In the genomic region with DNA sequence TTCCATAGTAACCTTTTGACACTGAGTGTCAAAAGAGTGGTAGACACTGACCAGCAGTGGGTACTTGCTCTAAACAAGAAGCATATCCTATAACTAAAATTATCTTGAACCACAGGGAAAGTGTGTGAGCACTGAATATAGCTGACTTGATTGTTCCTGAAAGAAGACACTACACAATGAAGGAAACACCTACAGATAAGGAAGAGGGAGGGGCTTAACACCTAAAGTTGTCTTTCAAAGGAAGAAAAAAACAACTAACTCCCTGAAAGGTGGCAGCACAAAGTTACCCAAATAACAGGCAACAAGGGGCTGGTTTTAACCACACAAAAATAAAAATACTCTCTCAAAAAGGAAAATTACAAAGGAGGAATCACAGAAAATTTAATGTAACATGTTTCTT, we compare ENCODE assay signal across 23 cellular contexts. TPM values are rescaled to one million over a fixed set of nuclear protein-coding genes. Genes with fewer than 3 reads are reported as not detected.
DNase-seq lines count a peak whose midpoint lies in the region; ATAC-seq and TF ChIP-seq lines count a peak whose summit lies in the region.
"Had no signal": no experiment of that assay in that cellular context is flagged by ENCODE, and none has a peak within 500 bp of the region (broad histone marks: within the 10 kb centered on the region; RNA-seq: fewer than 3 reads in every experiment).

No MANE protein-coding gene starts in this region.

- H2AFZ ChIP-seq in H9 (ENCODE audit: low read length) (no peak overlapping the region), PC-3 (ENCODE audit: low read length) (no peak overlapping the region)

- no peaks in the 10 kb centered on the region for H3F3A ChIP-seq in PC-3 (ENCODE audit: low read length, unreplicated experiment)

- H3K36me3 Mint-ChIP-seq in H9 (ENCODE audit: insufficient read depth in 1 of 3, low read depth in 3 of 3), result no peaks in the 10 kb centered on the region; a peak in 1 of 7 replicates
- no peaks in the 10 kb centered on the region for H3K36me3 Mint-ChIP-seq in neural crest cell (ENCODE audit: low read depth)
- H3K36me3 Mint-ChIP-seq: CD4-positive, CD25-positive, alpha-beta regulatory T cell had no signal

- no peak overlapping the region for H3K14ac ChIP-seq in H9 (ENCODE audit: insufficient read depth, low read length)

- H2AK5ac ChIP-seq in H9 (ENCODE audit: insufficient read length, low read length), result no peak overlapping the region

- H3K9me2 ChIP-seq in PC-3 (replicated peaks; ENCODE audit: low read length), result no peaks in the 10 kb centered on the region

- BruUV-seq in PC-3 (replicated peaks; lab: Mats Ljungman, UMichigan), result no TSS peak

- H2BK12ac ChIP-seq in H9 (ENCODE audit: insufficient read length, low read depth, low read length), result no peak overlapping the region

- no peak overlapping the region for H2BK5ac ChIP-seq in H9 (ENCODE audit: insufficient read length, low read length)

- H3K79me2 ChIP-seq in H9 (ENCODE audit: insufficient read depth, low read length) (peaks cover 33% of the 10 kb centered on the region; the same call in 1 of the 2 replicates), PC-3 (ENCODE audit: low read length) (peaks cover 70% of the 10 kb centered on the region)

- H4K8ac ChIP-seq in H9 (replicated peaks; ENCODE audit: insufficient read length, low read depth, low read length), result no peak overlapping the region

- TF ChIP-seq CTCF in H9 (conservative IDR thresholded peaks at IDR 0.05) (no peak), PC-3 (conservative IDR thresholded peaks at IDR 0.05; ENCODE audit: low read depth, low read length) (no peak), neural crest cell (conservative IDR thresholded peaks at IDR 0.05) (no peak)

- CTCF ChIA-PET in PC-3 (lab: Charles Lee), result no interaction called here

- no peak for ATAC-seq in PC-3
- no peak for ATAC-seq in GM19467 (IDR thresholded peaks at IDR 0.05; ENCODE audit: unreplicated experiment)
- ATAC-seq: SK-N-SH treated with all-trans-retinoic acid at 6 μM for 48 hours had no signal

- H4K91ac ChIP-seq in H9 (ENCODE audit: insufficient read length, low read depth, low read length), result no peak overlapping the region

- no peaks in the 10 kb centered on the region for H3K36me3 ChIP-seq in PC-3 (ENCODE audit: low read depth, low read length)
- no peaks in the 10 kb centered on the region for H3K36me3 ChIP-seq in iPS-15b (ENCODE audit: control insufficient read depth, insufficient read depth, low read length)
- H3K36me3 ChIP-seq: BE2C, Peyer's patch had no signal

- no peak overlapping the region for H2BK15ac ChIP-seq in H9 (ENCODE audit: low read depth, low read length)

- H2BK20ac ChIP-seq in H9 (ENCODE audit: low read depth, low read length, poor library complexity, severe bottlenecking), result no peak overlapping the region

- H3K4me2 ChIP-seq in H9 (ENCODE audit: insufficient read depth, insufficient read length, low read length) (peak overlapping the region; percentile 97), PC-3 (ENCODE audit: low read length) (peak overlapping the region; percentile 88)

- no peaks in the 10 kb centered on the region for H4K20me1 ChIP-seq in H9 (ENCODE audit: control insufficient read depth, insufficient read depth, insufficient read length)
- H4K20me1 ChIP-seq in PC-3 (ENCODE audit: low read length), result peaks cover 27% of the 10 kb centered on the region; the same call in 1 of the 2 replicates

- H2BK120ac ChIP-seq in H9 (ENCODE audit: low read depth, low read length, poor library complexity, severe bottlenecking), result no peak overlapping the region

- H4K5ac ChIP-seq in H9 (ENCODE audit: insufficient read length, low read depth, low read length), result no peak overlapping the region

- H3K4me1 Mint-ChIP-seq in H9, result peaks cover 55 to 58% of the 10 kb centered on the region in 2 experiments
- H3K4me1 Mint-ChIP-seq in neural crest cell, result peaks cover 27% of the 10 kb centered on the region
- H3K4me1 Mint-ChIP-seq: CD4-positive, CD25-positive, alpha-beta regulatory T cell had no signal

- H3K4me3 Mint-ChIP-seq in H9, result peak overlapping the region in 1 of 2 experiments; percentile 91; a peak in 4 of 5 replicates
- H3K4me3 Mint-ChIP-seq in neural crest cell, result peak overlapping the region; percentile 86
- H3K4me3 Mint-ChIP-seq: CD4-positive, CD25-positive, alpha-beta regulatory T cell had no signal

- H3K18ac ChIP-seq in H9 (ENCODE audit: insufficient read length, low read depth, low read length), result no peak overlapping the region

- H3T11ph ChIP-seq in H9 (ENCODE audit: low read length), result no peak overlapping the region

- H3K27me3 Mint-ChIP-seq in H9 (ENCODE audit: low read depth) (peaks cover 9% of the 10 kb centered on the region; the same call in 1 of the 2 replicates), neural crest cell (ENCODE audit: low read depth) (peaks cover 37% of the 10 kb centered on the region)

- H3K27me3 ChIP-seq in H9 (ENCODE audit: insufficient read depth, low read length) (peaks cover 8% of the 10 kb centered on the region; the same call in 1 of the 2 replicates), PC-3 (ENCODE audit: low read length) (no peaks in the 10 kb centered on the region), iPS-15b (ENCODE audit: control insufficient read depth, insufficient read depth, low read length) (peaks cover 29% of the 10 kb centered on the region)

- POLR2A ChIA-PET in PC-3 (lab: Charles Lee; ENCODE audit: unreplicated experiment), result no interaction called here

- no peak overlapping the region for H3K23ac ChIP-seq in H9 (ENCODE audit: insufficient read length, low read depth, low read length)

- H3K9me3 Mint-ChIP-seq in H9, result no peaks in the 10 kb centered on the region
- H3K9me3 Mint-ChIP-seq in neural crest cell, result no peaks in the 10 kb centered on the region

- no peaks in the 10 kb centered on the region for H3K9me3 ChIP-seq in H9 (ENCODE audit: control insufficient read depth, low read depth, low read length)
- H3K9me3 ChIP-seq in PC-3 (ENCODE audit: low read length), result no peaks in the 10 kb centered on the region
- no peaks in the 10 kb centered on the region for H3K9me3 ChIP-seq in iPS-15b (ENCODE audit: control insufficient read depth, insufficient read depth, low read length)
- H3K9me3 ChIP-seq: BE2C, Peyer's patch had no signal

- peaks cover 37% of the 10 kb centered on the region for H3K23me2 ChIP-seq in H9 (ENCODE audit: insufficient read length, low read depth, low read length, poor library complexity, severe bottlenecking)

- no peak for DNase-seq in H9
- DNase-seq in PC-3, result no peak
- DNase-seq in neural crest cell (ENCODE audit: low read depth, low spot score), result no peak
- no peak for DNase-seq in NCI-H526 treated with DMSO at 0.1 percent for 48 hours (lab: John Stamatoyannopoulos, UW)
- DNase-seq in NCI-H1092 (lab: John Stamatoyannopoulos, UW), result no peak
- no peak for DNase-seq in AG20443 (ENCODE audit: low spot score)
- DNase-seq: BE2C; CD4-positive, CD25-positive, alpha-beta regulatory T cell; EL; GF-D8; GOT3; MM.1S; NCI-H1048; NCI-H1436; NCI-H1930; NCI-H2227 treated with DMSO at 0.1 percent for 48 hours; NCI-H510A; NCI-H774; NK-92 treated with Interleukin-12 subunit alpha and Interleukin-12 subunit beta, amount 100 ng/mL, for 24 hours; Peyer's patch had no signal

- H3K27ac Mint-ChIP-seq in H9, result peak overlapping the region in 1 of 3 experiments; percentile 32; a peak in 1 of 7 replicates
- H3K27ac Mint-ChIP-seq in neural crest cell (ENCODE audit: unreplicated experiment), result no peak overlapping the region
- H3K27ac Mint-ChIP-seq: CD4-positive, CD25-positive, alpha-beta regulatory T cell had no signal

- no peak overlapping the region for H3K27ac ChIP-seq in H9 (ENCODE audit: insufficient read length, low read depth, low read length)
- H3K27ac ChIP-seq in PC-3 (ENCODE audit: low read length), result no peak overlapping the region
- H3K27ac ChIP-seq: Peyer's patch had no signal

- H3K4me3 ChIP-seq in PC-3 (ENCODE audit: low read length) (peak overlapping the region; percentile 75), iPS-15b (ENCODE audit: low read depth, low read length) (peak overlapping the region; percentile 79)
- H3K4me3 ChIP-seq: Peyer's patch had no signal

- intact Hi-C loops in PC-3 (cut with micrococcal nuclease), result no loop called here

- H3K79me1 ChIP-seq in H9 (ENCODE audit: insufficient read depth, low read depth, low read length, poor library complexity, severe bottlenecking), result no peaks in the 10 kb centered on the region

- H3K4me1 ChIP-seq in H9 (ENCODE audit: insufficient read depth, low read length), result peaks cover 13% of the 10 kb centered on the region; the same call in 1 of the 2 replicates
- H3K4me1 ChIP-seq in PC-3 (ENCODE audit: insufficient read depth, low read length), result peaks cover 15% of the 10 kb centered on the region
- H3K4me1 ChIP-seq in iPS-15b (ENCODE audit: control insufficient read depth, insufficient read depth, low read length), result peaks cover 20% of the 10 kb centered on the region
- H3K4me1 ChIP-seq: BE2C had no signal

- H3K9ac ChIP-seq in H9 (ENCODE audit: extremely low read depth, insufficient read length, low read length) (no peak overlapping the region), PC-3 (ENCODE audit: low read length) (no peak overlapping the region), iPS-15b (ENCODE audit: low read depth, low read length) (no peak overlapping the region)

- no peak overlapping the region for H3K4ac ChIP-seq in H9 (ENCODE audit: low read depth, low read length)

- H3K56ac ChIP-seq in H9 (ENCODE audit: insufficient read length, low read depth, low read length), result no peak overlapping the region

RNA-seq across cellular contexts. Expression of gene ELAVL2, which starts 6.6 kb away (rescaled TPM):
- total RNA-seq in H9 (2021) (16.8 and 19.9 TPM in 2 replicates), PC-3 (2014; rRNA removed) (10.9 and 16.3 TPM in 2 replicates), neural crest cell (26.0 and 31.3 TPM in 2 replicates)
- total RNA-seq: CD4-positive, CD25-positive, alpha-beta regulatory T cell; Peyer's patch had no signal
